ENCODE assay signal across 1 cellular context in the genomic region with DNA sequence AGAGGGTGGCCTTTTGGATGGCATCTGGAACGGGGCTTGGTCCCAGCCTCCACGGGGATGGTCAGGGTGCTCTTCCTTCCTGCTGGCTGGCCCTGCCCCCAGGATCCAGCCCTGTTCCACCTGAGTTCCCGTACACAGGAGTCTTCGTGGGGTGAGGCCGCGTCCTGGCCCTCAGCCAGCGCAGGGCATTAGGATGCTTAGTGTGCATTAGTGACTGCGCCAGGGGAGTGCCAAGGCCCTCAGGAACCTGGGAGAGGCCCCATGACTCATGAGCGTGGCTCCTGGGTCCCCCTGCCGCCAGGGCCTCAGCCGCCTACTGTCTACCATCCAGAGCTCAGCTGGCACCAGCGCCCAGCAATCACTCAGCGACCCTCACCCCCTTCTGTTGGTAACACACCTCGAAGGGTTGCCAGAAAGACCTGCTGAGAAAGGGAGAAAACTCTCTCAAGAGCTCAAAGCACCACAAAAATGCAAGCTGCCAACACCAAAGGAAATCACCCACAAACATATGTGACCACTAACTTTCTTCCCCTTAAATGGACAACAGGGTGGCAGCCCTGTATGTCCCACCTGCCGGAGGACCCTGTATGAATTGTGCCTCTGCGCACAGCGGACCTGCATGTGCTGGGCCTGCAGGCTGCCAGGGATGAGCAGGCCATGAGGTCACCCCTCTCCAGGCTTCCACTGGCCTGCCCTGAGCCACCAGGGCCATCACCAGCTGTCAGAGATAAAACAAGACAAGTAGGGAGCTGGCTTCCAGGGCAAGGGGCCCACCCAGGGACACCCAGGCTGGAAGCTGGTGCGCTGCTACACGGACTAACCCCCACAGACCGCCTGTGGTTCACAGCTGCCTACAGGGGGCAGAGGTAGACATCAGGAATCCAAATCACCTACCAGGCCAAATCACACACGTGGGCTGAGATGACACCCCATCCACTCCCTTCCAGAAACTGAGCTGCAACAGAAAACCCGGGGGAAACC.
TF ChIP-seq lines count a peak whose summit lies in the region.

No MANE protein-coding gene starts in this region.

TF ChIP-seq in H1, 55 proteins besides CTCF, POLR2A, EP300 and RAD21:
- TF ChIP-seq HDAC6 (IDR thresholded peaks at IDR 0.05; ENCODE audit: low read depth, low read length): no peak
- TF ChIP-seq SIN3A (conservative IDR thresholded peaks at IDR 0.05 in 1 of 2, IDR thresholded peaks at IDR 0.05 in 1 of 2; ENCODE audit: low read depth in 1 of 2, low read length in 2 of 2): no peak
- no peak for TF ChIP-seq ASH2L (IDR thresholded peaks at IDR 0.05; ENCODE audit: low read length)
- TF ChIP-seq SIX5 (IDR thresholded peaks at IDR 0.05; ENCODE audit: low read depth, low read length): no peak
- TF ChIP-seq CBX8 (IDR thresholded peaks at IDR 0.05; ENCODE audit: borderline replicate concordance, low read depth, low read length): no peak
- TF ChIP-seq HDAC2 (IDR thresholded peaks at IDR 0.05; ENCODE audit: borderline replicate concordance in 1 of 2, low read depth in 2 of 2, low read length in 2 of 2): no peak
- no peak for TF ChIP-seq POU5F1 (IDR thresholded peaks at IDR 0.05; ENCODE audit: low read depth, low read length)
- no peak for TF ChIP-seq ZNF274 (IDR thresholded peaks at IDR 0.05; ENCODE audit: borderline replicate concordance, extremely low read depth, low read length)
- TF ChIP-seq, protein P1, sequence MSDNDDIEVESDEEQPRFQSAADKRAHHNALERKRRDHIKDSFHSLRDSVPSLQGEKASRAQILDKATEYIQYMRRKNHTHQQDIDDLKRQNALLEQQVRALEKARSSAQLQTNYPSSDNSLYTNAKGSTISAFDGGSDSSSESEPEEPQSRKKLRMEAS (IDR thresholded peaks at IDR 0.05): no peak
- TF ChIP-seq RFX5 (IDR thresholded peaks at IDR 0.05; ENCODE audit: borderline replicate concordance, low read depth, low read length): no peak
- no peak for TF ChIP-seq JUND (IDR thresholded peaks at IDR 0.05; ENCODE audit: low read length)
- TF ChIP-seq CTBP2 (IDR thresholded peaks at IDR 0.05; ENCODE audit: borderline replicate concordance, insufficient read depth, insufficient read length, low read length): no peak
- TF ChIP-seq CHD2 (IDR thresholded peaks at IDR 0.05; ENCODE audit: low read length): no peak
- TF ChIP-seq GABPA (IDR thresholded peaks at IDR 0.05; ENCODE audit: borderline replicate concordance, insufficient read depth, low read length): no peak
- TF ChIP-seq NRF1 (IDR thresholded peaks at IDR 0.05; ENCODE audit: low read depth, low read length): no peak
- no peak for TF ChIP-seq MAFK (IDR thresholded peaks at IDR 0.05; ENCODE audit: low read depth, low read length)
- no peak for TF ChIP-seq NANOG (IDR thresholded peaks at IDR 0.05; ENCODE audit: insufficient read depth, low read depth, low read length, poor library complexity, severe bottlenecking)
- TF ChIP-seq FOSL1 (IDR thresholded peaks at IDR 0.05; ENCODE audit: insufficient read depth, low read depth, low read length): no peak
- no peak for TF ChIP-seq SUZ12 (IDR thresholded peaks at IDR 0.05; ENCODE audit: low read length)
- no peak for TF ChIP-seq CBX5 (IDR thresholded peaks at IDR 0.05; ENCODE audit: low read depth, low read length)
